19 cellular contexts compared by ENCODE assay signal in genomic region chr1:62450301-62450700, GRCh38. TPM values are rescaled to one million over a fixed set of nuclear protein-coding genes. Genes with fewer than 3 reads are reported as not detected.
A peak's percentile ranks its signal among the peaks of the same experiment; 100 is the strongest.
DNase-seq lines count a peak whose midpoint lies in the region; ATAC-seq and TF ChIP-seq lines count a peak whose summit lies in the region.
"Had no signal": no experiment of that assay in that cellular context is flagged by ENCODE, and none has a peak within 500 bp of the region (broad histone marks: within the 10 kb centered on the region; RNA-seq: fewer than 3 reads in every experiment).

No MANE protein-coding gene starts in this region.

- H3K36me3 Mint-ChIP-seq in activated naive CD4-positive, alpha-beta T cell treated with anti-CD3 and anti-CD28 coated beads, Interleukin-2, amount 50 U/mL, for 24 hours, result peaks cover 17% of the 10 kb centered on the region
- peaks cover 64% of the 10 kb centered on the region for H3K36me3 Mint-ChIP-seq in activated naive CD8-positive, alpha-beta T cell treated with anti-CD3 and anti-CD28 coated beads, Interleukin-2, amount 50 U/mL, for 24 hours (ENCODE audit: low read depth)
- peaks cover 33% of the 10 kb centered on the region for H3K36me3 Mint-ChIP-seq in natural killer cell treated with Interleukin-12 subunit alpha and Interleukin-12 subunit beta and Interleukin-15 and Interleukin-18, amount 100 ng/mL, for 72 hours

- no peaks in the 10 kb centered on the region for H3K9me3 Mint-ChIP-seq in activated naive CD4-positive, alpha-beta T cell treated with anti-CD3 and anti-CD28 coated beads, Interleukin-2, amount 50 U/mL, for 24 hours
- H3K9me3 Mint-ChIP-seq in activated naive CD8-positive, alpha-beta T cell treated with anti-CD3 and anti-CD28 coated beads, Interleukin-2, amount 50 U/mL, for 24 hours, result no peaks in the 10 kb centered on the region
- no peaks in the 10 kb centered on the region for H3K9me3 Mint-ChIP-seq in natural killer cell treated with Interleukin-12 subunit alpha and Interleukin-12 subunit beta and Interleukin-15 and Interleukin-18, amount 100 ng/mL, for 72 hours

- DNase-seq in activated naive CD4-positive, alpha-beta T cell (lab: John Stamatoyannopoulos, UW), result no peak
- DNase-seq in activated naive CD8-positive, alpha-beta T cell treated with anti-CD3 and anti-CD28 coated beads, Interleukin-2, amount 50 U/mL, for 24 hours, result no peak
- no peak for DNase-seq in natural killer cell treated with Interleukin-12 subunit alpha and Interleukin-12 subunit beta and Interleukin-15 and Interleukin-18, amount 100 ng/mL, for 72 hours (ENCODE audit: low spot score)
- DNase-seq in Kasumi-1 (lab: John Stamatoyannopoulos, UW), result no peak
- DNase-seq in NCI-H510A treated with DMSO at 0.1 percent for 48 hours (lab: John Stamatoyannopoulos, UW), result no peak
- DNase-seq in GM10248 (ENCODE audit: extremely low spot score), result no peak
- DNase-seq: Calu3, DND-41, GDM1, GOT3, KG1, NCI-H1417, NCI-H1930, NCI-H2171 treated with DMSO at 0.1 percent for 48 hours, SIG-M5 had no signal

- H3K4me1 Mint-ChIP-seq in activated naive CD4-positive, alpha-beta T cell treated with anti-CD3 and anti-CD28 coated beads, Interleukin-2, amount 50 U/mL, for 24 hours, result peaks cover 6% of the 10 kb centered on the region
- H3K4me1 Mint-ChIP-seq in activated naive CD8-positive, alpha-beta T cell treated with anti-CD3 and anti-CD28 coated beads, Interleukin-2, amount 50 U/mL, for 24 hours, result peaks cover 24% of the 10 kb centered on the region
- peaks cover 8 to 19% of the 10 kb centered on the region in 2 donors for H3K4me1 Mint-ChIP-seq in natural killer cell treated with Interleukin-12 subunit alpha and Interleukin-12 subunit beta and Interleukin-15 and Interleukin-18, amount 100 ng/mL, for 72 hours (ENCODE audit: low read depth in 2 of 2)
- H3K4me1 Mint-ChIP-seq: CD14-positive monocyte had no signal

- TF ChIP-seq CTCF in GM10248 (IDR thresholded peaks at IDR 0.05; ENCODE audit: control extremely low read depth, extremely low read depth, low read depth, missing control alignments), result no peak

- peak overlapping the region; percentile 5 for H3K27ac Mint-ChIP-seq in activated naive CD4-positive, alpha-beta T cell treated with anti-CD3 and anti-CD28 coated beads, Interleukin-2, amount 50 U/mL, for 24 hours
- peak overlapping the region; percentile 6 for H3K27ac Mint-ChIP-seq in activated naive CD8-positive, alpha-beta T cell treated with anti-CD3 and anti-CD28 coated beads, Interleukin-2, amount 50 U/mL, for 24 hours
- peak overlapping the region; percentile 7 to 40 for H3K27ac Mint-ChIP-seq in natural killer cell treated with Interleukin-12 subunit alpha and Interleukin-12 subunit beta and Interleukin-15 and Interleukin-18, amount 100 ng/mL, for 72 hours

- H3K27me3 Mint-ChIP-seq in activated naive CD4-positive, alpha-beta T cell treated with anti-CD3 and anti-CD28 coated beads, Interleukin-2, amount 50 U/mL, for 24 hours, result no peaks in the 10 kb centered on the region
- H3K27me3 Mint-ChIP-seq in activated naive CD8-positive, alpha-beta T cell treated with anti-CD3 and anti-CD28 coated beads, Interleukin-2, amount 50 U/mL, for 24 hours, result no peaks in the 10 kb centered on the region
- H3K27me3 Mint-ChIP-seq in natural killer cell treated with Interleukin-12 subunit alpha and Interleukin-12 subunit beta and Interleukin-15 and Interleukin-18, amount 100 ng/mL, for 72 hours, result no peaks in the 10 kb centered on the region

- CTCF ChIA-PET in GM10248 (lab: Yijun Ruan, JAX), result interaction anchor here (0.8 to 1.8 kb wide), 8 partner anchors 8 to 296 kb away, joined by 3 to 9 read pairs (median 4); no protein-coding TSS in a partner anchor

- peak; percentile 63 for ATAC-seq in GM18867 (IDR thresholded peaks at IDR 0.05; ENCODE audit: unreplicated experiment)
- no peak for ATAC-seq in activated naive CD8-positive, alpha-beta T cell treated with anti-CD3 and anti-CD28 coated beads, Interleukin-2, amount 50 U/mL, for 24 hours
- peak; percentile 52 for ATAC-seq in natural killer cell treated with Interleukin-12 subunit alpha and Interleukin-12 subunit beta and Interleukin-15 and Interleukin-18, amount 100 ng/mL, for 72 hours
- ATAC-seq: A549 had no signal

- no peak overlapping the region for H3K4me3 Mint-ChIP-seq in activated naive CD4-positive, alpha-beta T cell treated with anti-CD3 and anti-CD28 coated beads, Interleukin-2, amount 50 U/mL, for 24 hours
- no peak overlapping the region for H3K4me3 Mint-ChIP-seq in activated naive CD8-positive, alpha-beta T cell treated with anti-CD3 and anti-CD28 coated beads, Interleukin-2, amount 50 U/mL, for 24 hours
- H3K4me3 Mint-ChIP-seq in natural killer cell treated with Interleukin-12 subunit alpha and Interleukin-12 subunit beta and Interleukin-15 and Interleukin-18, amount 100 ng/mL, for 72 hours, result peak overlapping the region; percentile 73
- H3K4me3 Mint-ChIP-seq: CD14-positive monocyte had no signal

- POLR2A ChIA-PET in GM10248 (lab: Yijun Ruan, JAX), result no interaction called here

RNA-seq across cellular contexts. Expression of gene USP1, which starts 13.5 kb away (rescaled TPM):
- 10 to 100 TPM; 44.5 to 57.6 TPM for total RNA-seq in natural killer cell treated with Interleukin-12 subunit alpha and Interleukin-12 subunit beta and Interleukin-15 and Interleukin-18, amount 100 ng/mL, for 72 hours
